22 cellular contexts compared by ENCODE assay signal in the genomic region with DNA sequence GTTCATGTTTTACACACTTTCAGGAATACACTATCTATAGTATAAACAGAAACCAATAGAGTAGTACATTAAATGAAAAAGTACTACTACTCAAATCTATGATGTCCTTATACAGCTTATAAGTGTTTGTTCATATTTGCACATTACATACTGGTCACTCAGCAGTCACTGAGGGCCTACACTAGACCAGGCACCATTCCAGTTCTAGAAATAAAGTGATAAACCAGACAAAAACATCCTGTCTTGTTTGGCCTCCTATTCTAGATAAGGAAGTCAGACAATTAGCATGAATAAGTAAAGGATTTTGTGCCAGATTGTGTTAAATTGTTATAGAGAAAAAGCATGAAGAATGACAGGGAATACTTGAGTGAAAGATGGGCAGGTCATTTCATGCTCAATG.
DNase-seq lines count a peak whose midpoint lies in the region; ATAC-seq, FAIRE-seq and TF ChIP-seq lines count a peak whose summit lies in the region.
"Had no signal": no experiment of that assay in that cellular context is flagged by ENCODE, and none has a peak within 500 bp of the region (broad histone marks: within the 10 kb centered on the region; RNA-seq: fewer than 3 reads in every experiment).

No MANE protein-coding gene starts in this region.

- TF ChIP-seq CTCF in bronchial epithelial cell (IDR thresholded peaks at IDR 0.05; ENCODE audit: insufficient read depth, low read length, severe bottlenecking) (no peak), mucosa of descending colon (IDR thresholded peaks at IDR 0.05) (no peak)

- ATAC-seq in left cardiac atrium, result peak; percentile 27 to 72
- no peak for ATAC-seq in Right ventricle myocardium superior (ENCODE audit: poor library complexity)
- ATAC-seq in mucosa of descending colon, result peak; percentile 43
- no peak for ATAC-seq in GM19463 (IDR thresholded peaks at IDR 0.05; ENCODE audit: unreplicated experiment)
- ATAC-seq: GM12878, HepG2 had no signal

- no peak for DNase-seq in left cardiac atrium
- DNase-seq in Right ventricle myocardium superior, result no peak
- DNase-seq in bronchial epithelial cell (ENCODE audit: low read depth), result peak; percentile 12
- peak; percentile 10 for DNase-seq in glomerular endothelial cell (ENCODE audit: extremely low read depth, low read depth, low spot score)
- no peak for DNase-seq in mucosa of descending colon
- no peak for DNase-seq in NCI-H187 treated with DMSO at 0.1 percent for 48 hours (lab: John Stamatoyannopoulos, UW)
- no peak for DNase-seq in superior temporal gyrus (ENCODE audit: extremely low spot score)
- DNase-seq: BE2C, DMS79 treated with DMSO at 0.1 percent for 48 hours, H9, HFFc6, KBM-7, NCI-H1092, NCI-H1436 treated with DMSO at 0.1 percent for 48 hours, NCI-H2029, NCI-H226, NCI-H510A treated with DMSO at 0.1 percent for 48 hours, NCI-H774, Peyer's patch had no signal

- FAIRE-seq in bronchial epithelial cell (lab: Jason Lieb, UNC), result no peak
- FAIRE-seq: GM12878, HepG2 had no signal

- H3K4me3 ChIP-seq in bronchial epithelial cell (ENCODE audit: low read depth, low read length) (no peak overlapping the region), mucosa of descending colon (no peak overlapping the region)
- H3K4me3 ChIP-seq: GM12878, Peyer's patch had no signal

- intact Hi-C loops in left cardiac atrium (cut with DNase I), result no loop called here
- intact Hi-C loops in Right ventricle myocardium superior (cut with DNase I), result no loop called here
- intact Hi-C loops in mucosa of descending colon (cut with DNase I, micrococcal nuclease), result no loop called here

- no peaks in the 10 kb centered on the region for H3K27me3 ChIP-seq in bronchial epithelial cell (ENCODE audit: control insufficient read depth, insufficient read depth, low read length)
- H3K27me3 ChIP-seq: BE2C, Peyer's patch had no signal

- no peaks in the 10 kb centered on the region for H3K9me3 ChIP-seq in mucosa of descending colon
- H3K9me3 ChIP-seq: BE2C, Peyer's patch had no signal

- H3K36me3 ChIP-seq in bronchial epithelial cell (ENCODE audit: control insufficient read depth, insufficient read depth, low read length) (no peaks in the 10 kb centered on the region), mucosa of descending colon (ENCODE audit: low read depth) (no peaks in the 10 kb centered on the region)
- H3K36me3 ChIP-seq: BE2C, Peyer's patch had no signal

- H3K4me1 ChIP-seq in mucosa of descending colon (ENCODE audit: low read depth), result no peaks in the 10 kb centered on the region
- H3K4me1 ChIP-seq: Peyer's patch had no signal

Comparison
In these comparisons a context has a peak if more than half of its experiments do, and no peak if none do; other contexts are left out.
1. ATAC-seq: peak in left cardiac atrium (2 of 2) and mucosa of descending colon (single experiment); none in Right ventricle myocardium superior (single experiment) and GM19463 (single experiment).
2. DNase-seq: peak in bronchial epithelial cell (single experiment) and glomerular endothelial cell (single experiment); none in left cardiac atrium (single experiment), Right ventricle myocardium superior (single experiment), mucosa of descending colon (0 of 3), NCI-H187 treated with DMSO at 0.1 percent for 48 hours (single experiment) and superior temporal gyrus (single experiment).